Comparison of ENCODE assay signal across 31 cellular contexts in genomic region chr15:40300367-40300766, GRCh38. TPM values are rescaled to one million over a fixed set of nuclear protein-coding genes. Genes with fewer than 3 reads are reported as not detected.
DNase-seq lines count a peak whose midpoint lies in the region; ATAC-seq, FAIRE-seq and TF ChIP-seq lines count a peak whose summit lies in the region.
"Had no signal": no experiment of that assay in that cellular context is flagged by ENCODE, and none has a peak within 500 bp of the region (broad histone marks: within the 10 kb centered on the region; RNA-seq: fewer than 3 reads in every experiment).

No MANE protein-coding gene starts in this region.

- TF ChIP-seq CTCF in cardiac muscle cell (IDR thresholded peaks at IDR 0.05; ENCODE audit: low read depth, low read length) (no peak), K562 (IDR thresholded peaks at IDR 0.05 in 2 of 3, conservative IDR thresholded peaks at IDR 0.05 in 1 of 3; ENCODE audit: insufficient read depth in 2 of 3, low read depth in 1 of 3, low read length in 3 of 3) (no peak), neutrophil (IDR thresholded peaks at IDR 0.05) (no peak)

- H3K27ac ChIP-seq in cardiac muscle cell: peak overlapping the region; percentile 97
- H3K27ac ChIP-seq in right cardiac atrium (ENCODE audit: low read length): no peak overlapping the region
- no peak overlapping the region for H3K27ac ChIP-seq in K562 (ENCODE audit: extremely low read depth, low read depth, low read length)
- H3K27ac ChIP-seq in neutrophil: peak overlapping the region; percentile 71
- H3K27ac ChIP-seq: BLaER1 had no signal

- no TSS peak for BruUV-seq in K562 (replicated peaks; lab: Mats Ljungman, UMichigan)

- no peak for TF ChIP-seq POLR2A in K562 (conservative IDR thresholded peaks at IDR 0.05)

- WGBS in right cardiac atrium: 97% methylated on average over 2 of the region's 2 CpGs
- WGBS in K562 (ENCODE audit: insufficient coverage, low coverage, missing lambda C conversion rate): 65% methylated on average over 2 of the region's 2 CpGs

- no peaks in the 10 kb centered on the region for H4K20me1 ChIP-seq in K562 (replicated peaks; ENCODE audit: control insufficient read depth, insufficient read depth, low read length)
- H4K20me1 ChIP-seq: BLaER1 had no signal

- FAIRE-seq in K562 (lab: Jason Lieb, UNC): no peak
- FAIRE-seq: A204.1, GM12878, GM12892, GM18507 had no signal

- TF ChIP-seq RAD21 in K562 (CRISPR knock-in tag; conservative IDR thresholded peaks at IDR 0.05 in 1 of 2, IDR thresholded peaks at IDR 0.05 in 1 of 2): no peak

- no peaks in the 10 kb centered on the region for H3K27me3 ChIP-seq in cardiac muscle cell
- no peaks in the 10 kb centered on the region for H3K27me3 ChIP-seq in right cardiac atrium (ENCODE audit: control insufficient read depth, insufficient read depth)
- H3K27me3 ChIP-seq in K562 (ENCODE audit: control insufficient read depth in 2 of 2, insufficient read depth in 2 of 2, low read length in 2 of 2): peaks cover 0 to 8% of the 10 kb centered on the region in 2 experiments; a peak in 1 of 5 replicates
- no peaks in the 10 kb centered on the region for H3K27me3 ChIP-seq in neutrophil
- H3K27me3 ChIP-seq: BE2C, BLaER1 had no signal

- H3K9me3 ChIP-seq in cardiac muscle cell (ENCODE audit: low read depth) (no peaks in the 10 kb centered on the region), right cardiac atrium (ENCODE audit: control insufficient read depth, low read length) (no peaks in the 10 kb centered on the region), K562 (replicated peaks; ENCODE audit: control insufficient read depth, insufficient read depth, low read depth, low read length) (no peaks in the 10 kb centered on the region), neutrophil (no peaks in the 10 kb centered on the region)
- H3K9me3 ChIP-seq: BE2C had no signal

- ATAC-seq in right cardiac atrium (no peak), K562 (no peak), HG03025 (IDR thresholded peaks at IDR 0.05; ENCODE audit: low FRiP score, unreplicated experiment) (no peak)
- ATAC-seq: GM12878 had no signal

- DNase-seq in cardiac muscle cell (ENCODE audit: low read depth in 1 of 2, low spot score in 1 of 2) (no peak), right cardiac atrium (no peak), K562 (ENCODE audit: extremely low read depth in 1 of 4, low spot score in 3 of 4) (no peak), SHP77 treated with DMSO at 0.1 percent for 48 hours (lab: John Stamatoyannopoulos, UW) (no peak)
- DNase-seq: 8988T; ACHN; BE2C; C1 segment of cervical spinal cord; CD4-positive, alpha-beta memory T cell; CD4-positive, CD25-positive, alpha-beta regulatory T cell; CD8-positive, alpha-beta memory T cell; COR-L47; DMS 273 treated with DMSO at 0.1 percent for 48 hours; DMS153; DMS53; DMS79; DND-41; EL; GDM1 had no signal

- CTCF ChIA-PET in K562 (lab: Yijun Ruan, JAX; ENCODE audit: low intra/inter-chr PET ratio): no interaction called here

- H3K9ac ChIP-seq in K562 (ENCODE audit: insufficient read depth in 1 of 2, low read depth in 2 of 2, low read length in 2 of 2): no peak overlapping the region
- H3K9ac ChIP-seq: BLaER1 had no signal

- no peaks in the 10 kb centered on the region for H3K9me1 ChIP-seq in K562 (ENCODE audit: control insufficient read depth, insufficient read depth, low read length)

- intact Hi-C loops in right cardiac atrium (cut with DNase I) (no loop called here), K562 (cut with micrococcal nuclease) (no loop called here)

- TF ChIP-seq EP300 in K562 (IDR thresholded peaks at IDR 0.05; ENCODE audit: low read length): no peak

- H3K4me1 ChIP-seq in cardiac muscle cell (ENCODE audit: low read depth) (peaks cover 51% of the 10 kb centered on the region), right cardiac atrium (ENCODE audit: control insufficient read depth, insufficient read depth, low read length) (peaks cover 2% of the 10 kb centered on the region), K562 (replicated peaks in 1 of 2; ENCODE audit: control insufficient read depth in 2 of 2, insufficient read depth in 2 of 2, low read length in 2 of 2) (peaks cover 19 to 38% of the 10 kb centered on the region in 2 experiments; a peak in 4 of 5 replicates), neutrophil (ENCODE audit: control insufficient read depth in 1 of 2, insufficient read depth in 1 of 2, low read depth in 1 of 2, low read length in 1 of 2) (peaks cover 31 to 36% of the 10 kb centered on the region in 2 experiments)

- H3K36me3 ChIP-seq in cardiac muscle cell: no peaks in the 10 kb centered on the region
- H3K36me3 ChIP-seq in K562 (ENCODE audit: control insufficient read depth, insufficient read depth, low read length): no peaks in the 10 kb centered on the region
- peaks cover 96% of the 10 kb centered on the region for H3K36me3 ChIP-seq in neutrophil
- H3K36me3 ChIP-seq: BE2C had no signal

- POLR2A ChIA-PET in K562 (lab: Yijun Ruan, JAX): interaction anchor here (0.9 to 1.6 kb wide), 2 partner anchors 10 kb away, joined by 4 to 13 read pairs; no protein-coding TSS in a partner anchor

- no peak overlapping the region for H3K4me3 ChIP-seq in cardiac muscle cell
- no peak overlapping the region for H3K4me3 ChIP-seq in right cardiac atrium (ENCODE audit: low read length)
- H3K4me3 ChIP-seq in K562: no peak overlapping the region
- H3K4me3 ChIP-seq in neutrophil (ENCODE audit: low read depth in 1 of 2, low read length in 1 of 2): no peak overlapping the region
- H3K4me3 ChIP-seq: BLaER1, GM12878 had no signal

- no peak overlapping the region for H3K4me2 ChIP-seq in K562 (ENCODE audit: insufficient read depth, low read length)

- no peak overlapping the region for H2AFZ ChIP-seq in K562 (ENCODE audit: low read depth, low read length)

- in situ Hi-C loops in K562 (cut with MboI): no loop called here

- no peaks in the 10 kb centered on the region for H3K79me2 ChIP-seq in K562 (ENCODE audit: control insufficient read depth, insufficient read depth, low read length)

RNA-seq across cellular contexts. Expression of gene PLCB2, which starts 7.4 kb away (rescaled TPM):
- total RNA-seq in cardiac muscle cell: 16.9 and 41.2 TPM in 2 replicates
- polyA plus RNA-seq in cardiac muscle cell: 28.3 and 45.9 TPM in 2 replicates
- 10 to 100 TPM; 11.5 to 28.9 (median 21.7) TPM for total RNA-seq in right cardiac atrium
- polyA plus RNA-seq in right cardiac atrium: 18.5 TPM
- 12.9 and 33.6 TPM in 2 replicates for total RNA-seq in K562 (2011; cell fraction: chromatin; rRNA removed; ENCODE audit: low replicate concordance)
- total RNA-seq in K562 (2011; cell fraction: nucleolus; rRNA removed): 15.5 and 22.3 TPM in 2 replicates
- total RNA-seq in K562 (2011; cell fraction: nucleoplasm; rRNA removed): 11.8 and 13.5 TPM in 2 replicates
- 6.9 and 7.1 TPM in 2 replicates for total RNA-seq in K562 (2014; rRNA removed)
- total RNA-seq in K562 (2014; rRNA removed; fragmentation: Illumina TruSeq; extraction: Trizol): 3.4 and 4.1 TPM in 2 replicates
- total RNA-seq in K562 (2015; rRNA removed; fragmentation: Illumina TruSeq; extraction: Trizol): 10.0 and 10.8 TPM in 2 replicates
- 11.2 and 11.6 TPM in 2 replicates for total RNA-seq in K562 (2021)
- polyA plus RNA-seq in K562 (2011; rRNA removed): 8.0 and 25.4 TPM in 2 replicates
- 10.9 and 18.6 TPM in 2 replicates for polyA plus RNA-seq in K562 (2011; cell fraction: cytosol; rRNA removed)
- polyA plus RNA-seq in K562 (2011; cell fraction: nucleus; rRNA removed): 111 and 184 TPM in 2 replicates
- polyA plus RNA-seq in K562 (2012): 14.5 and 45.8 TPM in 2 replicates
- polyA plus RNA-seq in K562 (2014; fragmentation: Illumina TruSeq; extraction: Trizol): 9.0 and 9.5 TPM in 2 replicates
- under 1 TPM; 0.37 to 0.59 TPM for polyA plus RNA-seq in K562 (2014; fragmentation: Nextera tagmentation; extraction: Ambion mirVana)
- 12.3 and 13.2 TPM in 2 replicates for polyA plus RNA-seq in K562 (2014; rRNA removed)
- polyA minus RNA-seq in K562 (2011; rRNA and poly(A)+ RNA removed): 6.1 and 8.4 TPM in 2 replicates
- polyA minus RNA-seq in K562 (2011; cell fraction: cytosol; rRNA and poly(A)+ RNA removed): 5.0 and 9.4 TPM in 2 replicates
- 17.9 and 45.7 TPM in 2 replicates for polyA minus RNA-seq in K562 (2011; cell fraction: nucleus; rRNA and poly(A)+ RNA removed)

RNA-seq across cellular contexts. Expression of gene ANKRD63, which starts 17.5 kb away (rescaled TPM):
- total RNA-seq in cardiac muscle cell: 24.4 and 104 TPM in 2 replicates
- polyA plus RNA-seq in cardiac muscle cell: 13.7 and 45.7 TPM in 2 replicates
- total RNA-seq in right cardiac atrium: 1 to 10 TPM in 3 of 4 donors, under 1 TPM in 1; 0.42 to 5.0 (median 4.4) TPM
- polyA plus RNA-seq in right cardiac atrium: 0.68 TPM
- total RNA-seq in K562 (2011; cell fraction: chromatin; rRNA removed; ENCODE audit: low replicate concordance): 1.5 TPM in 1 of 2 replicates, not detected in the other
- 0.92 and 2.5 TPM in 2 replicates for total RNA-seq in K562 (2011; cell fraction: nucleolus; rRNA removed)
- total RNA-seq in K562 (2011; cell fraction: nucleoplasm; rRNA removed): not detected in 2 replicates
- 2.0 and 2.5 TPM in 2 replicates for total RNA-seq in K562 (2014; rRNA removed)
- total RNA-seq in K562 (2014; rRNA removed; fragmentation: Illumina TruSeq; extraction: Trizol): not detected in 2 replicates
- total RNA-seq in K562 (2015; rRNA removed; fragmentation: Illumina TruSeq; extraction: Trizol): not detected in 2 replicates
- total RNA-seq in K562 (2021): 1.8 and 2.5 TPM in 2 replicates
- 0.19 TPM in 1 of 2 replicates, not detected in the other for polyA plus RNA-seq in K562 (2011; rRNA removed)
- 0.24 and 2.1 TPM in 2 replicates for polyA plus RNA-seq in K562 (2011; cell fraction: cytosol; rRNA removed)
- 2.7 and 5.3 TPM in 2 replicates for polyA plus RNA-seq in K562 (2011; cell fraction: nucleus; rRNA removed)
- 0.60 and 1.1 TPM in 2 replicates for polyA plus RNA-seq in K562 (2012)
- not detected in 2 replicates for polyA plus RNA-seq in K562 (2014; fragmentation: Illumina TruSeq; extraction: Trizol)
- polyA plus RNA-seq in K562 (2014; fragmentation: Nextera tagmentation; extraction: Ambion mirVana): not detected
- 0.63 and 1.3 TPM in 2 replicates for polyA plus RNA-seq in K562 (2014; rRNA removed)
- polyA minus RNA-seq in K562 (2011; rRNA and poly(A)+ RNA removed): not detected in 2 replicates
- polyA minus RNA-seq in K562 (2011; cell fraction: cytosol; rRNA and poly(A)+ RNA removed): 1.5 and 3.5 TPM in 2 replicates
- 3.4 and 3.7 TPM in 2 replicates for polyA minus RNA-seq in K562 (2011; cell fraction: nucleus; rRNA and poly(A)+ RNA removed)
- total RNA-seq: CD4-positive, alpha-beta memory T cell; CD8-positive, alpha-beta memory T cell; GM12878 had no signal
- polyA plus RNA-seq: AG04450; CD14-positive monocyte; CD4-positive, alpha-beta memory T cell; CD4-positive, CD25-positive, alpha-beta regulatory T cell; CD8-positive, alpha-beta memory T cell; GM12878 had no signal

RNA-seq across cellular contexts. Expression of gene INAFM2, which starts 23.1 kb away (rescaled TPM):
- total RNA-seq in cardiac muscle cell (133 and 217 TPM in 2 replicates), right cardiac atrium (100 to 1,000 TPM in 1 of 4 donors, 10 to 100 TPM in 3; 72.6 to 115 (median 74.1) TPM), K562 (2014; rRNA removed) (27.1 and 27.8 TPM in 2 replicates), K562 (2014; rRNA removed; fragmentation: Illumina TruSeq; extraction: Trizol) (29.1 and 30.4 TPM in 2 replicates), K562 (2015; rRNA removed; fragmentation: Illumina TruSeq; extraction: Trizol) (29.4 and 32.1 TPM in 2 replicates), K562 (2021) (37.4 and 43.1 TPM in 2 replicates)
- polyA plus RNA-seq in cardiac muscle cell (186 and 330 TPM in 2 replicates), right cardiac atrium (47.3 TPM), K562 (2011; rRNA removed) (26.7 and 27.9 TPM in 2 replicates), K562 (2014; fragmentation: Illumina TruSeq; extraction: Trizol) (20.3 and 25.5 TPM in 2 replicates), K562 (2014; fragmentation: Nextera tagmentation; extraction: Ambion mirVana) (10 to 100 TPM; 11.8 to 12.3 TPM), K562 (2014; rRNA removed) (27.2 and 28.2 TPM in 2 replicates)
- total RNA-seq in K562 (2011; cell fraction: chromatin; rRNA removed; ENCODE audit: low replicate concordance): 19.1 and 21.1 TPM in 2 replicates
- total RNA-seq in K562 (2011; cell fraction: nucleolus; rRNA removed): 18.6 and 23.8 TPM in 2 replicates
- 30.2 and 44.3 TPM in 2 replicates for total RNA-seq in K562 (2011; cell fraction: nucleoplasm; rRNA removed)
- polyA plus RNA-seq in K562 (2011; cell fraction: cytosol; rRNA removed): 12.9 and 15.5 TPM in 2 replicates
- 17.8 and 18.7 TPM in 2 replicates for polyA plus RNA-seq in K562 (2011; cell fraction: nucleus; rRNA removed)
- 20.1 and 23.2 TPM in 2 replicates for polyA plus RNA-seq in K562 (2012)
- 18.1 and 20.4 TPM in 2 replicates for polyA minus RNA-seq in K562 (2011; rRNA and poly(A)+ RNA removed)
- polyA minus RNA-seq in K562 (2011; cell fraction: cytosol; rRNA and poly(A)+ RNA removed): 15.7 TPM in 2 replicates
- 6.6 and 16.3 TPM in 2 replicates for polyA minus RNA-seq in K562 (2011; cell fraction: nucleus; rRNA and poly(A)+ RNA removed)

RNA-seq across cellular contexts. Expression of gene CCDC9B, which starts 40.4 kb away (rescaled TPM):
- total RNA-seq in cardiac muscle cell (8.2 and 9.6 TPM in 2 replicates), right cardiac atrium (100 to 1,000 TPM in 3 of 4 donors, 10 to 100 TPM in 1; 71.9 to 144 (median 131) TPM), K562 (2014; rRNA removed) (0.08 TPM in 1 of 2 replicates, not detected in the other), K562 (2014; rRNA removed; fragmentation: Illumina TruSeq; extraction: Trizol) (0.36 and 0.38 TPM in 2 replicates), K562 (2015; rRNA removed; fragmentation: Illumina TruSeq; extraction: Trizol) (0.26 and 0.47 TPM in 2 replicates), K562 (2021) (0.33 and 0.56 TPM in 2 replicates)
- polyA plus RNA-seq in cardiac muscle cell (12.5 and 14.6 TPM in 2 replicates), right cardiac atrium (99.7 TPM), K562 (2011; rRNA removed) (0.04 TPM in 2 replicates), K562 (2014; fragmentation: Illumina TruSeq; extraction: Trizol) (0.16 and 0.17 TPM in 2 replicates), K562 (2014; fragmentation: Nextera tagmentation; extraction: Ambion mirVana) (under 1 TPM; 0.01 to 0.03 TPM), K562 (2014; rRNA removed) (0.05 and 0.15 TPM in 2 replicates)
- total RNA-seq in K562 (2011; cell fraction: chromatin; rRNA removed; ENCODE audit: low replicate concordance): 0.76 and 1.0 TPM in 2 replicates
- 0.79 and 0.83 TPM in 2 replicates for total RNA-seq in K562 (2011; cell fraction: nucleolus; rRNA removed)
- total RNA-seq in K562 (2011; cell fraction: nucleoplasm; rRNA removed): 0.44 and 0.84 TPM in 2 replicates
- 0.03 TPM in 1 of 2 replicates, not detected in the other for polyA plus RNA-seq in K562 (2011; cell fraction: cytosol; rRNA removed)
- 0.22 and 0.38 TPM in 2 replicates for polyA plus RNA-seq in K562 (2011; cell fraction: nucleus; rRNA removed)
- polyA plus RNA-seq in K562 (2012): 0.35 and 1.3 TPM in 2 replicates
- 0.06 and 0.07 TPM in 2 replicates for polyA minus RNA-seq in K562 (2011; rRNA and poly(A)+ RNA removed)
- polyA minus RNA-seq in K562 (2011; cell fraction: cytosol; rRNA and poly(A)+ RNA removed): not detected in 2 replicates
- 0.54 and 1.6 TPM in 2 replicates for polyA minus RNA-seq in K562 (2011; cell fraction: nucleus; rRNA and poly(A)+ RNA removed)

RNA-seq across cellular contexts. Expression of gene PHGR1, which starts 50.5 kb away (rescaled TPM):
- not detected in 2 replicates for total RNA-seq in cardiac muscle cell
- polyA plus RNA-seq in cardiac muscle cell: not detected in 2 replicates
- total RNA-seq in right cardiac atrium: not detected
- polyA plus RNA-seq in right cardiac atrium: not detected
- total RNA-seq in K562 (2011; cell fraction: chromatin; rRNA removed; ENCODE audit: low replicate concordance): not detected in 2 replicates
- not detected in 2 replicates for total RNA-seq in K562 (2011; cell fraction: nucleolus; rRNA removed)
- total RNA-seq in K562 (2011; cell fraction: nucleoplasm; rRNA removed): not detected in 2 replicates
- not detected in 2 replicates for total RNA-seq in K562 (2014; rRNA removed)
- not detected in 2 replicates for total RNA-seq in K562 (2014; rRNA removed; fragmentation: Illumina TruSeq; extraction: Trizol)
- total RNA-seq in K562 (2015; rRNA removed; fragmentation: Illumina TruSeq; extraction: Trizol): not detected in 2 replicates
- total RNA-seq in K562 (2021): 0.65 TPM in 1 of 2 replicates, not detected in the other
- polyA plus RNA-seq in K562 (2011; rRNA removed): not detected in 2 replicates
- not detected in 2 replicates for polyA plus RNA-seq in K562 (2011; cell fraction: cytosol; rRNA removed)
- polyA plus RNA-seq in K562 (2011; cell fraction: nucleus; rRNA removed): not detected in 2 replicates
- polyA plus RNA-seq in K562 (2012): not detected in 2 replicates
- not detected in 2 replicates for polyA plus RNA-seq in K562 (2014; fragmentation: Illumina TruSeq; extraction: Trizol)
- not detected for polyA plus RNA-seq in K562 (2014; fragmentation: Nextera tagmentation; extraction: Ambion mirVana)
- not detected in 2 replicates for polyA plus RNA-seq in K562 (2014; rRNA removed)
- not detected in 2 replicates for polyA minus RNA-seq in K562 (2011; rRNA and poly(A)+ RNA removed)
- polyA minus RNA-seq in K562 (2011; cell fraction: cytosol; rRNA and poly(A)+ RNA removed): not detected in 2 replicates
- not detected in 2 replicates for polyA minus RNA-seq in K562 (2011; cell fraction: nucleus; rRNA and poly(A)+ RNA removed)
- total RNA-seq: A673; CD4-positive, alpha-beta memory T cell; CD4-positive, CD25-positive, alpha-beta regulatory T cell; CD8-positive, alpha-beta memory T cell; Daoy; G401; GM12878 had no signal
- polyA plus RNA-seq: AG04450; CD14-positive monocyte; CD4-positive, alpha-beta memory T cell; CD4-positive, CD25-positive, alpha-beta regulatory T cell; CD8-positive, alpha-beta memory T cell; GM12878 had no signal

Comparison
In these comparisons a context has a peak if more than half of its experiments do, and no peak if none do; other contexts are left out.
1. H3K27ac ChIP-seq: peak in cardiac muscle cell (single experiment) and neutrophil (single experiment); none in right cardiac atrium (single experiment) and K562 (single experiment).